Comparison of ENCODE assay signal across 24 cellular contexts in genomic region chr22:49301398-49302149, GRCh38.
DNase-seq lines count a peak whose midpoint lies in the region; ATAC-seq, FAIRE-seq and TF ChIP-seq lines count a peak whose summit lies in the region.
"Had no signal": no experiment of that assay in that cellular context is flagged by ENCODE, and none has a peak within 500 bp of the region (broad histone marks: within the 10 kb centered on the region; RNA-seq: fewer than 3 reads in every experiment).

No MANE protein-coding gene starts in this region.

- H3K4me2 ChIP-seq in neuronal stem cell (ENCODE audit: insufficient read depth, low read length, poor library complexity, severe bottlenecking): no peak overlapping the region

- TF ChIP-seq CTCF in dorsolateral prefrontal cortex (IDR thresholded peaks at IDR 0.05 in 54 of 56, conservative IDR thresholded peaks at IDR 0.05 in 2 of 56; ENCODE audit: low read depth in 1 of 56, partially characterized antibody in 56 of 56) (no peak), A673 (conservative IDR thresholded peaks at IDR 0.05; ENCODE audit: low read depth, low read length) (no peak)

- BruUV-seq in A673 (replicated peaks; lab: Mats Ljungman, UMichigan): no TSS peak

- CTCF ChIA-PET in A673 (lab: Charles Lee): interaction anchor here (0.9 kb wide), 1 partner anchor 331 kb away, joined by 3 read pairs; no protein-coding TSS in a partner anchor

- H3K18ac ChIP-seq in neuronal stem cell (ENCODE audit: low read length): peak overlapping the region; percentile 72

- H2AFZ ChIP-seq in neuronal stem cell (ENCODE audit: low read length): no peak overlapping the region

- H3K9ac ChIP-seq in neuronal stem cell (ENCODE audit: low read depth, low read length, poor library complexity): no peak overlapping the region

- no peak overlapping the region for H4K91ac ChIP-seq in neuronal stem cell (ENCODE audit: low read depth, low read length, poor library complexity)

- ATAC-seq in Right ventricle myocardium superior (ENCODE audit: poor library complexity) (no peak), left ventricle myocardium superior (no peak), HG03135 (IDR thresholded peaks at IDR 0.05; ENCODE audit: unreplicated experiment) (no peak)
- ATAC-seq: esophagus mucosa, gastrocnemius medialis, psoas muscle, SK-N-SH treated with all-trans-retinoic acid at 6 μM for 48 hours, WTC11 had no signal

- H3K36me3 ChIP-seq in neuronal stem cell (replicated peaks in 1 of 2; ENCODE audit: control insufficient read depth in 2 of 2, insufficient read depth in 2 of 2, low read length in 2 of 2) (no peaks in the 10 kb centered on the region), A673 (ENCODE audit: insufficient read depth, low read length, poor library complexity, severe bottlenecking) (no peaks in the 10 kb centered on the region)
- H3K36me3 ChIP-seq: gastrocnemius medialis had no signal

- H3K27me3 ChIP-seq in dorsolateral prefrontal cortex: peaks cover 0 to 13% (median 0%) of the 10 kb centered on the region in 45 donors
- no peaks in the 10 kb centered on the region for H3K27me3 ChIP-seq in neuronal stem cell (ENCODE audit: control insufficient read depth in 3 of 3, insufficient read depth in 3 of 3, low read depth in 1 of 3, low read length in 3 of 3)
- H3K27me3 ChIP-seq in A673 (replicated peaks; ENCODE audit: insufficient read depth, low read depth, low read length, poor library complexity): no peaks in the 10 kb centered on the region

- H3K4me1 ChIP-seq in neuronal stem cell (ENCODE audit: control insufficient read depth in 2 of 2, insufficient read depth in 1 of 2, low read depth in 1 of 2, low read length in 2 of 2) (peaks cover 0 to 3% of the 10 kb centered on the region in 2 donors), A673 (ENCODE audit: insufficient read depth, low read length, poor library complexity, severe bottlenecking) (peaks cover 9% of the 10 kb centered on the region)
- H3K4me1 ChIP-seq: gastrocnemius medialis, psoas muscle had no signal

- no peaks in the 10 kb centered on the region for H3K79me1 ChIP-seq in neuronal stem cell (ENCODE audit: low read depth, low read length)

- H3K14ac ChIP-seq in neuronal stem cell (ENCODE audit: low read length): peak overlapping the region; percentile 31

- H3K9me3 ChIP-seq in neuronal stem cell (replicated peaks in 1 of 2; ENCODE audit: control insufficient read depth in 2 of 2, insufficient read depth in 1 of 2, low read depth in 1 of 2, low read length in 2 of 2): peaks cover 0 to 3% of the 10 kb centered on the region in 2 donors
- H3K9me3 ChIP-seq in A673 (ENCODE audit: low read depth, low read length, poor library complexity, severe bottlenecking): no peaks in the 10 kb centered on the region
- H3K9me3 ChIP-seq: gastrocnemius medialis, psoas muscle had no signal

- FAIRE-seq in urothelium cell line (lab: Jason Lieb, UNC): peak; percentile 66

- DNase-seq in Right ventricle myocardium superior (peak; percentile 34), left ventricle myocardium superior (no peak), dorsolateral prefrontal cortex (peak in 7 of 10 donors; percentile 6 to 37 (median 17)), neuronal stem cell (ENCODE audit: low spot score) (no peak), urothelium cell line (ENCODE audit: low spot score) (no peak), A673 (ENCODE audit: low spot score) (no peak), GM19238 (ENCODE audit: insufficient read length, low spot score) (no peak)
- DNase-seq: activated naive CD4-positive, alpha-beta T cell treated with Interleukin-2 at 50 U/mL for 16 hours; anterior cingulate cortex; central memory CD4-positive, alpha-beta T cell; effector CD8-positive, alpha-beta T cell; gastrocnemius medialis; GDM1; HFFc6; midbrain; NCI-H1105; NCI-H2107; NCI-H524 treated with DMSO at 0.1 percent for 48 hours; psoas muscle; stimulated activated CD4-positive, alpha-beta T cell treated with anti-CD3 and anti-CD28 coated beads, Interleukin-4, amount 100 ng/mL, for 4 hours had no signal

- no CpG with 5 or more reads among the region's 37 CpGs for WGBS in neuronal stem cell (ENCODE audit: extremely low coverage in 2 of 2, insufficient read length in 2 of 2, insufficient replicate concordance in 1 of 2), 2 donors

- H3K4ac ChIP-seq in neuronal stem cell (ENCODE audit: low read length): no peak overlapping the region

- intact Hi-C loops in Right ventricle myocardium superior (cut with DNase I) (loop anchor here (10.0 kb wide), 1 partner anchor 727 kb away; no protein-coding TSS in a partner anchor), left ventricle myocardium superior (cut with micrococcal nuclease) (no loop called here), dorsolateral prefrontal cortex (cut with DNase I) (no loop called here), A673 (cut with micrococcal nuclease; ENCODE audit: unreplicated experiment) (loop anchor here (10.0 kb wide), 1 partner anchor 357 kb away; no protein-coding TSS in a partner anchor)

- POLR2A ChIA-PET in A673 (lab: Charles Lee; ENCODE audit: low non-redundant PET): no interaction called here

- H2BK12ac ChIP-seq in neuronal stem cell (ENCODE audit: low read length): no peak overlapping the region

- no peak overlapping the region for H2BK120ac ChIP-seq in neuronal stem cell (ENCODE audit: low read depth, low read length)

- peak overlapping the region; percentile 77 for H2BK15ac ChIP-seq in neuronal stem cell (ENCODE audit: low read length)

- H3K4me3 ChIP-seq in dorsolateral prefrontal cortex: no peak overlapping the region
- H3K4me3 ChIP-seq in neuronal stem cell (ENCODE audit: low read length in 2 of 2): no peak overlapping the region
- H3K4me3 ChIP-seq in A673 (ENCODE audit: low read depth, low read length, poor library complexity, severe bottlenecking): no peak overlapping the region
- H3K4me3 ChIP-seq: gastrocnemius medialis, psoas muscle had no signal

- H3K27ac ChIP-seq in dorsolateral prefrontal cortex: no peak overlapping the region
- no peak overlapping the region for H3K27ac ChIP-seq in neuronal stem cell (replicated peaks; ENCODE audit: low read length)
- H3K27ac ChIP-seq in A673 (ENCODE audit: low read depth, low read length, poor library complexity, severe bottlenecking): no peak overlapping the region
- H3K27ac ChIP-seq: gastrocnemius medialis, psoas muscle had no signal

- H3K23ac ChIP-seq in neuronal stem cell (ENCODE audit: low read depth, low read length, poor library complexity): no peak overlapping the region

- no peak overlapping the region for H2BK5ac ChIP-seq in neuronal stem cell (ENCODE audit: low read length)

- no peak overlapping the region for H4K8ac ChIP-seq in neuronal stem cell (ENCODE audit: low read depth, low read length)

- peak overlapping the region; percentile 83 for H2AK5ac ChIP-seq in neuronal stem cell (ENCODE audit: low read depth, low read length)

Comparison
In these comparisons a context has a peak if more than half of its experiments do, and no peak if none do; other contexts are left out.
1. DNase-seq: peak in Right ventricle myocardium superior (single experiment) and dorsolateral prefrontal cortex (7 of 10); none in left ventricle myocardium superior (single experiment), neuronal stem cell (single experiment), urothelium cell line (single experiment), A673 (single experiment) and GM19238 (single experiment).
2. intact Hi-C loops: an anchor here in Right ventricle myocardium superior (10.0 kb wide) and A673 (10.0 kb wide); none called in left ventricle myocardium superior and dorsolateral prefrontal cortex.